8 cellular contexts compared by ENCODE assay signal in genomic region chr11:64854534-64855502, GRCh38. TPM values are rescaled to one million over a fixed set of nuclear protein-coding genes. Genes with fewer than 3 reads are reported as not detected.
DNase-seq lines count a peak whose midpoint lies in the region; ATAC-seq, FAIRE-seq and TF ChIP-seq lines count a peak whose summit lies in the region.

No MANE protein-coding gene starts in this region.

- H3K36me3 ChIP-seq in NT2/D1 (ENCODE audit: insufficient read depth, insufficient read length, low read length) (peaks cover 71% of the 10 kb centered on the region), astrocyte (ENCODE audit: insufficient read depth, low read length) (peaks cover 7% of the 10 kb centered on the region)

- H3K79me2 ChIP-seq in astrocyte (ENCODE audit: insufficient read depth, low read length): peaks cover 49% of the 10 kb centered on the region

- no peak for TF ChIP-seq CTCF in astrocyte (IDR thresholded peaks at IDR 0.05; ENCODE audit: insufficient read depth, low read depth, low read length)

- H3K4me1 ChIP-seq in NT2/D1 (ENCODE audit: insufficient read depth, insufficient read length) (peaks cover 49% of the 10 kb centered on the region), astrocyte (ENCODE audit: insufficient read depth, low read length) (peaks cover 40% of the 10 kb centered on the region)

- no peak overlapping the region for H2AFZ ChIP-seq in astrocyte (ENCODE audit: low read depth, low read length)

- peak overlapping the region; percentile 69 for H3K4me3 Mint-ChIP-seq in astrocyte (ENCODE audit: unreplicated experiment)

- H3K4me3 ChIP-seq in NT2/D1 (ENCODE audit: insufficient read length, low read depth) (no peak overlapping the region), astrocyte (ENCODE audit: insufficient read depth, low read depth, low read length) (no peak overlapping the region)

- H3K27ac ChIP-seq in astrocyte (ENCODE audit: low read depth, low read length): peak overlapping the region; percentile 86

- H3K9me3 ChIP-seq in NT2/D1 (ENCODE audit: insufficient read depth, low read length) (no peaks in the 10 kb centered on the region), astrocyte (ENCODE audit: insufficient read depth, low read depth, low read length) (no peaks in the 10 kb centered on the region)

- H3K27me3 ChIP-seq in NT2/D1 (ENCODE audit: insufficient read depth, insufficient read length) (no peaks in the 10 kb centered on the region), astrocyte (ENCODE audit: insufficient read depth, low read length) (no peaks in the 10 kb centered on the region)

- H3K9ac ChIP-seq in NT2/D1 (ENCODE audit: insufficient read length, low read depth): peak overlapping the region; percentile 25
- H3K9ac ChIP-seq in astrocyte (ENCODE audit: low read length): peak overlapping the region; percentile 57

- H3K4me1 Mint-ChIP-seq in astrocyte (ENCODE audit: low read depth, unreplicated experiment): peaks cover 17% of the 10 kb centered on the region

- DNase-seq in Daoy (ENCODE audit: low read depth) (peak; percentile 98), NT2/D1 (ENCODE audit: low read depth, low spot score) (no peak), astrocyte (ENCODE audit: low read depth) (peak; percentile 87), iPS-NIHi7 (ENCODE audit: extremely low spot score) (peak; percentile 58), Ammon's horn (ENCODE audit: low spot score) (no peak), NCI-H526 treated with DMSO at 0.1 percent for 48 hours (lab: John Stamatoyannopoulos, UW) (no peak)
- peak; percentile 54 to 55 for DNase-seq in stimulated activated CD4-positive, alpha-beta T cell treated with anti-CD3 and anti-CD28 coated beads, Interleukin-2, amount 100 ng/mL, for 24 hours

- H3K36me3 Mint-ChIP-seq in astrocyte (ENCODE audit: low read depth, unreplicated experiment): peaks cover 12% of the 10 kb centered on the region

- no peak for FAIRE-seq in astrocyte (lab: Jason Lieb, UNC)

- peak overlapping the region; percentile 87 for H3K27ac Mint-ChIP-seq in astrocyte (ENCODE audit: unreplicated experiment)

- H3K27me3 Mint-ChIP-seq in astrocyte (ENCODE audit: low read depth, unreplicated experiment): no peaks in the 10 kb centered on the region

- H4K20me1 ChIP-seq in astrocyte (ENCODE audit: insufficient read depth, low read length): peaks cover 12% of the 10 kb centered on the region

- ATAC-seq in GM21360 (IDR thresholded peaks at IDR 0.05; ENCODE audit: unreplicated experiment): no peak

- no peaks in the 10 kb centered on the region for H3K9me3 Mint-ChIP-seq in astrocyte (ENCODE audit: unreplicated experiment)

- H3K4me2 ChIP-seq in astrocyte (ENCODE audit: low read length): peak overlapping the region; percentile 76

RNA-seq across cellular contexts. Expression of gene CDC42BPG, which starts 10.4 kb away (rescaled TPM):
- total RNA-seq in Daoy (2014; rRNA removed; shearing (Covaris generic)): 0.06 and 0.15 TPM in 2 replicates
- total RNA-seq in astrocyte: 2.0 and 4.6 TPM in 2 replicates

RNA-seq across cellular contexts. Expression of gene EHD1, which starts 23.6 kb away (rescaled TPM):
- total RNA-seq in Daoy (2014; rRNA removed; shearing (Covaris generic)): 27.0 and 35.6 TPM in 2 replicates
- total RNA-seq in astrocyte: 182 and 201 TPM in 2 replicates

RNA-seq across cellular contexts. Expression of gene MEN1, which starts 44.5 kb away (rescaled TPM):
- 14.0 and 15.0 TPM in 2 replicates for total RNA-seq in Daoy (2014; rRNA removed; shearing (Covaris generic))
- total RNA-seq in astrocyte: 26.0 and 27.5 TPM in 2 replicates

RNA-seq across cellular contexts. Expression of gene MAP4K2, which starts 51.8 kb away (rescaled TPM):
- 6.7 and 10.4 TPM in 2 replicates for total RNA-seq in Daoy (2014; rRNA removed; shearing (Covaris generic))
- total RNA-seq in astrocyte: 11.2 and 12.3 TPM in 2 replicates

Comparison
In these comparisons a context has a peak if more than half of its experiments do, and no peak if none do; other contexts are left out.
1. DNase-seq: peak in Daoy (single experiment), astrocyte (single experiment), iPS-NIHi7 (single experiment) and stimulated activated CD4-positive, alpha-beta T cell treated with anti-CD3 and anti-CD28 coated beads, Interleukin-2, amount 100 ng/mL, for 24 hours (2 of 2); none in NT2/D1 (single experiment), Ammon's horn (single experiment) and NCI-H526 treated with DMSO at 0.1 percent for 48 hours (single experiment).